Comparison of ENCODE assay signal across 8 cellular contexts in genomic region chr13:114282143-114282685, GRCh38. TPM values are rescaled to one million over a fixed set of nuclear protein-coding genes. Genes with fewer than 3 reads are reported as not detected.
A peak's percentile ranks its signal among the peaks of the same experiment; 100 is the strongest.
DNase-seq lines count a peak whose midpoint lies in the region; FAIRE-seq and TF ChIP-seq lines count a peak whose summit lies in the region.

No MANE protein-coding gene starts in this region.

- TF ChIP-seq EP300 in H1 (IDR thresholded peaks at IDR 0.05; ENCODE audit: borderline replicate concordance in 1 of 2, low read depth in 2 of 2, low read length in 2 of 2) = no peak

- no peak overlapping the region for H2BK20ac ChIP-seq in H1 (ENCODE audit: low read length)

- DNase-seq in GM10248 (ENCODE audit: extremely low spot score) (peak; percentile 71), HEK293T (ENCODE audit: extremely low spot score) (peak; percentile 35), NCI-H1092 (lab: John Stamatoyannopoulos, UW) (peak; percentile 34), H1 (ENCODE audit: low read depth in 1 of 2, low spot score in 2 of 2) (peak in 1 of 2 experiments; percentile 61), mesothelial cell of epicardium (ENCODE audit: low spot score in 2 of 2, unreplicated experiment in 2 of 2) (peak; percentile 34 to 56), NCI-H2107 (lab: John Stamatoyannopoulos, UW) (no peak)
- peak; percentile 23 for DNase-seq in activated CD4-positive, alpha-beta T cell treated with anti-CD3 and anti-CD28 coated beads, Interleukin-2, amount 50 U/mL, for 1 hour
- peak; percentile 3 for DNase-seq in stimulated activated CD8-positive, alpha-beta memory T cell treated with anti-CD3 and anti-CD28 coated beads, Interleukin-7, amount 100 ng/mL, for 24 hours (ENCODE audit: low read depth)

- WGBS in H1 (ENCODE audit: extremely low coverage in 1 of 2, insufficient coverage in 1 of 2, insufficient read length in 1 of 2, insufficient replicate concordance in 2 of 2, low coverage in 1 of 2, low lambda C conversion rate in 2 of 2, missing lambda C conversion rate in 1 of 2), 2 experiments = 2% methylated on average over 40 of the region's 41 CpGs; no CpG with 5 or more reads in 1 of the 2 experiments

- peaks cover 6 to 47% (median 20%) of the 10 kb centered on the region in 4 experiments; a peak in 7 of 8 replicates for H3K36me3 ChIP-seq in H1 (ENCODE audit: control insufficient read depth in 2 of 4, insufficient read depth in 4 of 4, low read length in 3 of 4)

- H3K4me3 ChIP-seq in H1 (ENCODE audit: extremely low read depth in 1 of 4, insufficient read depth in 2 of 4, low read depth in 3 of 4, low read length in 4 of 4) = peak overlapping the region; percentile 70 to 94 (median 88)

- FAIRE-seq in H1 (lab: Jason Lieb, UNC) = no peak

- H3K18ac ChIP-seq in H1 (ENCODE audit: extremely low read depth, low read length) = peak overlapping the region; percentile 74

- H4K5ac ChIP-seq in H1 (ENCODE audit: insufficient read length, low read depth, low read length) = peak overlapping the region; percentile 96

- H3K4me1 ChIP-seq in H1 (replicated peaks in 1 of 4; ENCODE audit: control insufficient read depth in 3 of 4, insufficient read depth in 4 of 4, low read length in 3 of 4) = peaks cover 0 to 8% (median 3%) of the 10 kb centered on the region in 4 experiments; a peak in 4 of 7 replicates

- peak in 1 of 2 experiments; percentile 32; a peak in 1 of 3 replicates for TF ChIP-seq POLR2A in H1 (IDR thresholded peaks at IDR 0.05; ENCODE audit: control extremely low read depth in 1 of 2, low read depth in 2 of 2, low read length in 2 of 2)

- peak overlapping the region; percentile 14 for H3K4ac ChIP-seq in H1 (replicated peaks; ENCODE audit: insufficient read length, low read depth, low read length)

- no peak overlapping the region for H2BK12ac ChIP-seq in H1 (ENCODE audit: low read depth, low read length)

- POLR2A ChIA-PET in GM10248 (lab: Yijun Ruan, JAX) = interaction anchor here (1.2 to 2.0 kb wide), 2 partner anchors 32 to 59 kb away, joined by 3 to 4 read pairs; no protein-coding TSS in a partner anchor
- POLR2A ChIA-PET in HEK293T (lab: Yijun Ruan, JAX) = interaction anchor here (0.9 to 1.1 kb wide), 2 partner anchors 12 to 34 kb away, joined by 3 to 4 read pairs; no protein-coding TSS in a partner anchor
- POLR2A ChIA-PET in H1 (lab: Charles Lee; ENCODE audit: partially characterized antibody) = interaction anchor here (0.6 to 3.7 kb wide), 18 partner anchors 11 to 1072 kb away, joined by 3 to 35 read pairs (median 4); partner anchors contain the start of gene CUL4A

- H4K20me1 ChIP-seq in H1 (replicated peaks in 1 of 2; ENCODE audit: control insufficient read depth in 1 of 2, insufficient read depth in 2 of 2, low read length in 2 of 2) = peaks cover 0 to 3% of the 10 kb centered on the region in 2 experiments

- H3K27ac Mint-ChIP-seq in mesothelial cell of epicardium = peak overlapping the region; percentile 96

- peaks cover 27% of the 10 kb centered on the region for H3K4me1 Mint-ChIP-seq in mesothelial cell of epicardium

- H3K14ac ChIP-seq in H1 (ENCODE audit: insufficient read length) = no peak overlapping the region

- no peaks in the 10 kb centered on the region for H3K27me3 ChIP-seq in H1 (replicated peaks in 1 of 4; ENCODE audit: control insufficient read depth in 3 of 4, extremely low read depth in 1 of 4, insufficient read depth in 3 of 4, low read length in 3 of 4)

- H3K23me2 ChIP-seq in H1 (ENCODE audit: low read depth, low read length) = no peaks in the 10 kb centered on the region

- peaks cover 21% of the 10 kb centered on the region for H3K36me3 Mint-ChIP-seq in mesothelial cell of epicardium

- peak overlapping the region; percentile 63 for H3K27ac ChIP-seq in H1 (ENCODE audit: low read depth, low read length)

- H4K8ac ChIP-seq in H1 (ENCODE audit: extremely low read depth, insufficient read depth, low read length) = peak overlapping the region; percentile 89

- peak overlapping the region; percentile 57 to 69 for H3K4me2 ChIP-seq in H1 (ENCODE audit: insufficient read depth in 1 of 2, low read depth in 2 of 2, low read length in 2 of 2)

- no peak overlapping the region for H3K23ac ChIP-seq in H1 (ENCODE audit: insufficient read length)

- peak overlapping the region; percentile 51 for H4K91ac ChIP-seq in H1 (replicated peaks; ENCODE audit: insufficient read length, low read length)

- H2AFZ ChIP-seq in H1 (ENCODE audit: low read length) = peak overlapping the region; percentile 54; the same call in 1 of the 2 replicates

- H3K56ac ChIP-seq in H1 (replicated peaks; ENCODE audit: insufficient read length, low read depth, low read length) = peak overlapping the region; percentile 69

- no peak overlapping the region for H2AK5ac ChIP-seq in H1 (ENCODE audit: low read depth, low read length)

- H3K4me3 Mint-ChIP-seq in mesothelial cell of epicardium = peak overlapping the region; percentile 89

- no peak overlapping the region for H2BK15ac ChIP-seq in H1 (ENCODE audit: low read length)

- H3K9me3 Mint-ChIP-seq in mesothelial cell of epicardium = no peaks in the 10 kb centered on the region

- no peaks in the 10 kb centered on the region for H3K9me3 ChIP-seq in H1 (ENCODE audit: insufficient read depth in 2 of 2, low read depth in 1 of 2, low read length in 1 of 2)

- no peak for TF ChIP-seq CTCF in GM10248 (IDR thresholded peaks at IDR 0.05; ENCODE audit: control extremely low read depth, extremely low read depth, low read depth, missing control alignments)
- no peak for TF ChIP-seq CTCF in H1 (IDR thresholded peaks at IDR 0.05; ENCODE audit: control extremely low read depth in 1 of 3, insufficient read depth in 1 of 3, low read depth in 1 of 3, low read length in 3 of 3)
- no peak for TF ChIP-seq CTCF in mesothelial cell of epicardium (IDR thresholded peaks at IDR 0.05; ENCODE audit: unreplicated experiment)

- H3K79me2 ChIP-seq in H1 (ENCODE audit: control insufficient read depth in 1 of 2, insufficient read depth in 2 of 2, low read length in 2 of 2) = peaks cover 0 to 35% of the 10 kb centered on the region in 2 experiments; a peak in 2 of 4 replicates

- H3K79me1 ChIP-seq in H1 (ENCODE audit: low read depth, low read length) = no peaks in the 10 kb centered on the region

- CTCF ChIA-PET in GM10248 (lab: Yijun Ruan, JAX) (interaction anchor here (1.1 to 3.1 kb wide), 3 partner anchors 14 to 58 kb away, joined by 3 to 6 read pairs (median 4); no protein-coding TSS in a partner anchor), HEK293T (lab: Yijun Ruan, JAX) (no interaction called here), H1 (lab: Charles Lee; ENCODE audit: partially characterized antibody) (interaction anchor here (0.7 kb wide), 1 partner anchor 35 kb away, joined by 3 read pairs; no protein-coding TSS in a partner anchor)

- H3K9ac ChIP-seq in H1 (replicated peaks in 1 of 4; ENCODE audit: extremely low read depth in 1 of 4, low read depth in 3 of 4, low read length in 3 of 4) = peak overlapping the region; percentile 80 to 93 (median 88)

- no peaks in the 10 kb centered on the region for H3K27me3 Mint-ChIP-seq in mesothelial cell of epicardium (ENCODE audit: low read depth)

- H2BK5ac ChIP-seq in H1 (ENCODE audit: low read depth, low read length) = peak overlapping the region; percentile 26

- no peak for TF ChIP-seq RAD21 in H1 (IDR thresholded peaks at IDR 0.05 in 1 of 2, conservative IDR thresholded peaks at IDR 0.05 in 1 of 2; ENCODE audit: low read depth in 2 of 2, low read length in 2 of 2)

- H2BK120ac ChIP-seq in H1 (replicated peaks; ENCODE audit: low read depth, low read length) = no peak overlapping the region

TF ChIP-seq in HEK293T, 16 proteins besides CTCF, POLR2A, EP300 and RAD21 (continues in another document):
- no peak for TF ChIP-seq L3MBTL2 (conservative IDR thresholded peaks at IDR 0.05)
- no peak for TF ChIP-seq FOXA1 (IDR thresholded peaks at IDR 0.05)
- no peak for TF ChIP-seq CTBP1 (IDR thresholded peaks at IDR 0.05; ENCODE audit: borderline replicate concordance)

TF ChIP-seq in H1, 55 proteins besides CTCF, POLR2A, EP300 and RAD21 (continues in another document):
- TF ChIP-seq CHD1 (IDR thresholded peaks at IDR 0.05; ENCODE audit: low read depth, low read length) (no peak), SIN3A (conservative IDR thresholded peaks at IDR 0.05 in 1 of 2, IDR thresholded peaks at IDR 0.05 in 1 of 2; ENCODE audit: low read depth in 1 of 2, low read length in 2 of 2) (peak in 1 of 2 experiments; percentile 36; a peak in 1 of 4 replicates)

RNA-seq across cellular contexts. Expression of gene UPF3A, which starts 0.8 kb away (rescaled TPM):
- total RNA-seq in H1 (2021; fragmentation: NEBNext Ultra II Directional; extraction: Animal tissue kit (Norgen Biotek cat#: 25700)) = 56.6 and 58.2 TPM in 2 replicates
- polyA plus RNA-seq in H1 (2011; rRNA removed) = 47.1 and 48.7 TPM in 2 replicates
- 78.7 TPM for polyA plus RNA-seq in H1 (2011; cell fraction: cytosol; rRNA removed)
- 56.2 TPM for polyA plus RNA-seq in H1 (2011; cell fraction: nucleus; rRNA removed)
- polyA plus RNA-seq in H1 (2012, experiment 1 of 2) = 63.0 to 78.5 TPM (median 70.5 TPM) in 4 replicates
- 14.2 TPM for polyA plus RNA-seq in H1 (2012, experiment 2 of 2)
- 88.6 TPM for polyA plus RNA-seq in H1 (2013, experiment 1 of 2)
- 86.1 TPM for polyA plus RNA-seq in H1 (2013, experiment 2 of 2)
- polyA minus RNA-seq in H1 (2011; rRNA and poly(A)+ RNA removed) = 18.0 and 22.0 TPM in 2 replicates
- polyA minus RNA-seq in H1 (2011; cell fraction: cytosol; rRNA and poly(A)+ RNA removed) = 27.8 TPM
- polyA minus RNA-seq in H1 (2011; cell fraction: nucleus; rRNA and poly(A)+ RNA removed) = 45.9 TPM
- total RNA-seq in mesothelial cell of epicardium = 112 to 123 TPM (median 117 TPM) in 3 replicates

RNA-seq across cellular contexts. Expression of gene CHAMP1, which starts 32.1 kb away (rescaled TPM):
- 40.6 and 41.9 TPM in 2 replicates for total RNA-seq in H1 (2021; fragmentation: NEBNext Ultra II Directional; extraction: Animal tissue kit (Norgen Biotek cat#: 25700))
- 26.8 and 27.1 TPM in 2 replicates for polyA plus RNA-seq in H1 (2011; rRNA removed)
- 19.1 TPM for polyA plus RNA-seq in H1 (2011; cell fraction: cytosol; rRNA removed)
- polyA plus RNA-seq in H1 (2011; cell fraction: nucleus; rRNA removed) = 34.3 TPM
- polyA plus RNA-seq in H1 (2012, experiment 1 of 2) = 19.7 to 29.1 TPM (median 24.3 TPM) in 4 replicates
- 16.1 TPM for polyA plus RNA-seq in H1 (2012, experiment 2 of 2)
- polyA plus RNA-seq in H1 (2013, experiment 1 of 2) = 39.6 TPM
- polyA plus RNA-seq in H1 (2013, experiment 2 of 2) = 42.1 TPM
- 13.3 and 14.8 TPM in 2 replicates for polyA minus RNA-seq in H1 (2011; rRNA and poly(A)+ RNA removed)
- 33.0 TPM for polyA minus RNA-seq in H1 (2011; cell fraction: cytosol; rRNA and poly(A)+ RNA removed)
- polyA minus RNA-seq in H1 (2011; cell fraction: nucleus; rRNA and poly(A)+ RNA removed) = 28.7 TPM
- total RNA-seq in mesothelial cell of epicardium = 27.9 to 29.3 TPM (median 28.3 TPM) in 3 replicates

RNA-seq across cellular contexts. Expression of gene CDC16, which starts 47.5 kb away (rescaled TPM):
- 78.7 and 83.4 TPM in 2 replicates for total RNA-seq in H1 (2021; fragmentation: NEBNext Ultra II Directional; extraction: Animal tissue kit (Norgen Biotek cat#: 25700))
- 36.3 and 42.5 TPM in 2 replicates for polyA plus RNA-seq in H1 (2011; rRNA removed)
- polyA plus RNA-seq in H1 (2011; cell fraction: cytosol; rRNA removed) = 58.5 TPM
- polyA plus RNA-seq in H1 (2011; cell fraction: nucleus; rRNA removed) = 53.2 TPM
- 57.0 to 70.3 TPM (median 61.3 TPM) in 4 replicates for polyA plus RNA-seq in H1 (2012, experiment 1 of 2)
- 7.9 TPM for polyA plus RNA-seq in H1 (2012, experiment 2 of 2)
- polyA plus RNA-seq in H1 (2013, experiment 1 of 2) = 55.1 TPM
- 53.8 TPM for polyA plus RNA-seq in H1 (2013, experiment 2 of 2)
- polyA minus RNA-seq in H1 (2011; rRNA and poly(A)+ RNA removed) = 69.3 and 80.0 TPM in 2 replicates
- 36.5 TPM for polyA minus RNA-seq in H1 (2011; cell fraction: cytosol; rRNA and poly(A)+ RNA removed)
- polyA minus RNA-seq in H1 (2011; cell fraction: nucleus; rRNA and poly(A)+ RNA removed) = 104 TPM
- 102 to 109 TPM (median 102 TPM) in 3 replicates for total RNA-seq in mesothelial cell of epicardium
